Comparison of ENCODE assay signal across 1 cellular context in the genomic region with DNA sequence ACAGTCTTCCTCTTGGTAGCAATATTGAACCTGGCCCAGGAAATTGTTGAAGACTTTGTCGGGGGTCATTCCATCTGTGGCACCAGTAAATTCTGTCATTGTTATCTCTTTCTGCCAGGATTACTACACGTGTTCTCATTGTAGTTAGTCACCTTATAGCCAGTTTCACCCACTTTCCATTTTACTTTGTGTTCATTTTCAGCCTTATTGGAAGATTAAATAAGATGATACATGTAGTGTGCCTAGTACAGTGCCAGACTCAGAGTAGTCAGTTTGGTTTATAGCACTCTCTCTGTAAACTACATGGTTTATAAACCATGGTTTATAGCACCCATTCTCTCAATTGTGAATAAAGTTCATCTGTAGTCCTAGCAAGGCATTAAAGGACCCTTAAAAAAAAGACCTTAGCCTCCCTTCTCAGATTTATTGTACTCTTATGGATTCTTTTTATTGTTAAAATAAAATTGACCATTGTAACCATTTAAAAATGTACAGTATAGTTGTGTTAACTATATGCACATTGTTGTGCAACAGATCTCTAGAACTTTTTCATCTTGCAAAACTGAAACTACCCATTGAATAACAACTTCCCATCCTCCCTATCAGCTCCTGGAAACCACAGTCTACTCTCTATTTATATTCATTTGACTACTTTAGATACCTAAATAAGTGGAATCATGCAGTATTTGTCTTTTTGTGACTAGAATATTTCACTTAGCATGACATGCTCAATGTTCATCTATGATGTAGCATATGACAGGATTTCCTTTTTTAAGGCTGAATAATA.
A peak's percentile ranks its signal among the peaks of the same experiment; 100 is the strongest.
TF ChIP-seq lines count a peak whose summit lies in the region.

No MANE protein-coding gene starts in this region.

TF ChIP-seq in K562, 482 proteins besides CTCF, POLR2A, EP300 and RAD21:
- no peak for TF ChIP-seq ZNF217 (CRISPR knock-in tag; IDR thresholded peaks at IDR 0.05)
- no peak for TF ChIP-seq HNRNPH1 (optimal IDR thresholded peaks at IDR 0.05; ENCODE audit: low read depth, low read length)
- no peak for TF ChIP-seq NRF1 (conservative IDR thresholded peaks at IDR 0.05 in 1 of 2, IDR thresholded peaks at IDR 0.05 in 1 of 2)
- no peak for TF ChIP-seq MCM2 (IDR thresholded peaks at IDR 0.05; ENCODE audit: low read depth)
- no peak for TF ChIP-seq MED1 (CRISPR knock-in tag; IDR thresholded peaks at IDR 0.05; ENCODE audit: borderline replicate concordance)
- TF ChIP-seq, protein P1, sequence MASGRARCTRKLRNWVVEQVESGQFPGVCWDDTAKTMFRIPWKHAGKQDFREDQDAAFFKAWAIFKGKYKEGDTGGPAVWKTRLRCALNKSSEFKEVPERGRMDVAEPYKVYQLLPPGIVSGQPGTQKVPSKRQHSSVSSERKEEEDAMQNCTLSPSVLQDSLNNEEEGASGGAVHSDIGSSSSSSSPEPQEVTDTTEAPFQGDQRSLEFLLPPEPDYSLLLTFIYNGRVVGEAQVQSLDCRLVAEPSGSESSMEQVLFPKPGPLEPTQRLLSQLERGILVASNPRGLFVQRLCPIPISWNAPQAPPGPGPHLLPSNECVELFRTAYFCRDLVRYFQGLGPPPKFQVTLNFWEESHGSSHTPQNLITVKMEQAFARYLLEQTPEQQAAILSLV (tag; IDR thresholded peaks at IDR 0.05) = no peak
- TF ChIP-seq ZFX (CRISPR knock-in tag; IDR thresholded peaks at IDR 0.05) = no peak
- no peak for TF ChIP-seq CEBPG (CRISPR knock-in tag; IDR thresholded peaks at IDR 0.05)
- 0 out of 4 replicates have a peak, but pooled peaks of 1 of the 2 experiments have one; percentile 31 for TF ChIP-seq CEBPG (tag; conservative IDR thresholded peaks at IDR 0.05 in 1 of 2, IDR thresholded peaks at IDR 0.05 in 1 of 2)
- no peak for TF ChIP-seq ZNF121 (CRISPR knock-in tag; conservative IDR thresholded peaks at IDR 0.05)
- peak; percentile 50 for TF ChIP-seq CEBPB (tag; IDR thresholded peaks at IDR 0.05)
- peak; percentile 36; the same call in 1 of the 2 replicates for TF ChIP-seq CBFA2T3 (IDR thresholded peaks at IDR 0.05)
- TF ChIP-seq ESRRB (CRISPR knock-in tag; IDR thresholded peaks at IDR 0.05; ENCODE audit: borderline replicate concordance) = no peak
- no peak for TF ChIP-seq PRMT5 (CRISPR knock-in tag; IDR thresholded peaks at IDR 0.05)
- 0 out of 2 replicates have a peak, but pooled peaks have one; percentile 12 for TF ChIP-seq CBFA2T2 (conservative IDR thresholded peaks at IDR 0.05)
